In genomic region chr6:108336971-108337370, GRCh38 we compare ENCODE assay signal across 24 cellular contexts.
"Had no signal": no experiment of that assay in that cellular context is flagged by ENCODE, and none has a peak within 500 bp of the region (broad histone marks: within the 10 kb centered on the region; RNA-seq: fewer than 3 reads in every experiment).

No MANE protein-coding gene starts in this region.

- H3K4me3 ChIP-seq: neural progenitor cell, ovary, psoas muscle, right lobe of liver, sigmoid colon, stomach, thoracic aorta, thyroid gland, tibial nerve, upper lobe of right lung, uterus had no signal

- H3K79me2 ChIP-seq: parathyroid adenoma had no signal

- H3K9me3 ChIP-seq: ovary, psoas muscle, right lobe of liver, sigmoid colon, stomach, thoracic aorta, thyroid gland, tibial nerve, upper lobe of right lung, uterus had no signal

- DNase-seq: natural killer cell; occipital lobe; ovary; posterior cingulate gyrus; psoas muscle; right cardiac atrium; right lobe of liver; sigmoid colon; small intestine; stimulated activated CD4-positive, alpha-beta T cell treated with anti-CD3 and anti-CD28 coated beads, Interleukin-15, amount 100 ng/mL, for 24 hours; stimulated activated CD4-positive, alpha-beta T cell treated with anti-CD3 and anti-CD28 coated beads, Interleukin-2, amount 100 ng/mL, for 24 hours; stimulated activated CD4-positive, alpha-beta T cell treated with anti-CD3 and anti-CD28 coated beads, Interleukin-2, amount 100 ng/mL, for 48 hours; stimulated activated CD4-positive, alpha-beta T cell treated with anti-CD3 and anti-CD28 coated beads, Interleukin-4, amount 100 ng/mL, for 24 hours; stimulated activated naive B cell treated with anti-CD40 and anti-IgM and Interleukin-4, amounts not matched to agents 10 μg/mL and 1 μg/mL and 100 μg/mL, for 72 hours; stimulated activated naive CD4-positive, alpha-beta T cell treated with Interleukin-2 at 50 U/mL for 16 hours; stomach; thyroid gland; upper lobe of right lung; uterus had no signal

- H3K36me3 ChIP-seq: neural progenitor cell, ovary, right lobe of liver, sigmoid colon, thoracic aorta, thyroid gland, upper lobe of right lung, uterus had no signal

- H3K9ac ChIP-seq: neural progenitor cell, parathyroid adenoma had no signal

- H2AFZ ChIP-seq: neural progenitor cell, parathyroid adenoma had no signal

- H3K4me2 ChIP-seq: neural progenitor cell had no signal

- FAIRE-seq: small intestine had no signal

- H3K27me3 ChIP-seq: neural progenitor cell, ovary, right lobe of liver, sigmoid colon, stomach, thyroid gland, tibial nerve, upper lobe of right lung, uterus had no signal

- H3K27ac ChIP-seq: neural progenitor cell, ovary, parathyroid adenoma, psoas muscle, right lobe of liver, sigmoid colon, stomach, thoracic aorta, thyroid gland, tibial nerve, upper lobe of right lung, uterus had no signal

- ATAC-seq: natural killer cell; psoas muscle; right cardiac atrium; right lobe of liver; stimulated activated effector memory CD8-positive, alpha-beta T cell treated with anti-CD3 and anti-CD28 coated beads, Interleukin-12 subunit alpha, Interleukin-12 subunit beta, amount 100 ng/mL, for 72 hours; stimulated activated naive B cell treated with anti-CD40 and anti-IgM and Interleukin-4, amounts not matched to agents 10 μg/mL and 1 μg/mL and 100 μg/mL, for 72 hours; upper lobe of right lung had no signal

- H3K4me1 ChIP-seq: neural progenitor cell, parathyroid adenoma, psoas muscle, right lobe of liver, sigmoid colon, stomach, thyroid gland, tibial nerve, upper lobe of right lung, uterus had no signal
